Comparison of ENCODE assay signal across 8 cellular contexts in genomic region chr3:33440328-33440577, GRCh38. TPM values are rescaled to one million over a fixed set of nuclear protein-coding genes. Genes with fewer than 3 reads are reported as not detected.
DNase-seq lines count a peak whose midpoint lies in the region; ATAC-seq lines count a peak whose summit lies in the region.

Gene UBP1, minus strand, starts transcription at chr3:33440405. Its CDS starts 557 bp downstream, at chr3:33439848.

- no peaks in the 10 kb centered on the region for H3K9me3 Mint-ChIP-seq in activated T-cell treated with anti-CD3 and anti-CD28 coated beads, Interleukin-2, amount 50 U/mL, for 72 hours

- H3K4me1 Mint-ChIP-seq in activated T-cell treated with anti-CD3 and anti-CD28 coated beads, Interleukin-2, amount 50 U/mL, for 72 hours (ENCODE audit: low read depth), result peaks cover 52% of the 10 kb centered on the region

- peaks cover 3 to 4% of the 10 kb centered on the region in 2 donors for H3K36me3 Mint-ChIP-seq in activated T-cell treated with anti-CD3 and anti-CD28 coated beads, Interleukin-2, amount 50 U/mL, for 72 hours (ENCODE audit: insufficient read depth in 2 of 2)

- H3K36me3 ChIP-seq in rectal smooth muscle tissue (ENCODE audit: control insufficient read depth, insufficient read depth, low read length), result no peaks in the 10 kb centered on the region

- intact Hi-C loops in cardiac septum (cut with DNase I), result loop anchor here (5.0 kb wide), 2 partner anchors 277 to 323 kb away; partner anchors contain the start of gene CLASP2

- H3K27me3 Mint-ChIP-seq in activated T-cell treated with anti-CD3 and anti-CD28 coated beads, Interleukin-2, amount 50 U/mL, for 72 hours (ENCODE audit: low read depth), result no peaks in the 10 kb centered on the region

- no peak for ATAC-seq in activated T-cell treated with anti-CD3 and anti-CD28 coated beads, Interleukin-2, amount 50 U/mL, for 72 hours (replicated peaks in 1 of 2)
- ATAC-seq in GM21515 (IDR thresholded peaks at IDR 0.05; ENCODE audit: unreplicated experiment), result no peak
- no peak for ATAC-seq in GM19328 (IDR thresholded peaks at IDR 0.05; ENCODE audit: unreplicated experiment)

- H3K4me3 ChIP-seq in rectal smooth muscle tissue (ENCODE audit: low read length), result peak within 1 kb of the TSS; percentile 78

- peak; percentile 99 for DNase-seq in stimulated activated CD4-positive, alpha-beta T cell treated with anti-CD3 and anti-CD28 coated beads, Interleukin-15, amount 100 ng/mL, for 24 hours
- no peak for DNase-seq in stimulated activated CD4-positive, alpha-beta T cell treated with anti-CD3 and anti-CD28 coated beads, Interleukin-4, amount 100 ng/mL, for 24 hours
- peak in 1 of 2 donors; percentile 99 for DNase-seq in activated T-cell treated with anti-CD3 and anti-CD28 coated beads, Interleukin-2, amount 50 U/mL, for 72 hours
- DNase-seq in cardiac septum (ENCODE audit: low spot score) (peak; percentile 100), GDM1 (lab: John Stamatoyannopoulos, UW) (no peak)

- peak within 1 kb of the TSS; percentile 100 for H3K27ac Mint-ChIP-seq in activated T-cell treated with anti-CD3 and anti-CD28 coated beads, Interleukin-2, amount 50 U/mL, for 72 hours

- peak within 1 kb of the TSS; percentile 59 for H3K9ac ChIP-seq in rectal smooth muscle tissue (ENCODE audit: low read length)

- peak within 1 kb of the TSS; percentile 95 for H3K27ac ChIP-seq in rectal smooth muscle tissue (ENCODE audit: low read depth, low read length)

- peak within 1 kb of the TSS; percentile 98 to 100 for H3K4me3 Mint-ChIP-seq in activated T-cell treated with anti-CD3 and anti-CD28 coated beads, Interleukin-2, amount 50 U/mL, for 72 hours

- H3K4me1 ChIP-seq in rectal smooth muscle tissue (ENCODE audit: control insufficient read depth, insufficient read depth, low read length), result peaks cover 6% of the 10 kb centered on the region

- H3K27me3 ChIP-seq in rectal smooth muscle tissue (ENCODE audit: control insufficient read depth, insufficient read depth, low read length), result no peaks in the 10 kb centered on the region

RNA-seq across cellular contexts. Expression of gene UBP1, which starts in this region (rescaled TPM):
- 10 to 100 TPM; 59.6 to 64.6 TPM for total RNA-seq in activated T-cell treated with anti-CD3 and anti-CD28 coated beads, Interleukin-2, amount 50 U/mL, for 72 hours
- total RNA-seq in cardiac septum, result 46.9 TPM

Comparison
In these comparisons a context has a peak if more than half of its experiments do, and no peak if none do; other contexts are left out.
1. DNase-seq: peak in stimulated activated CD4-positive, alpha-beta T cell treated with anti-CD3 and anti-CD28 coated beads, Interleukin-15, amount 100 ng/mL, for 24 hours (single experiment) and cardiac septum (single experiment); none in stimulated activated CD4-positive, alpha-beta T cell treated with anti-CD3 and anti-CD28 coated beads, Interleukin-4, amount 100 ng/mL, for 24 hours (single experiment) and GDM1 (single experiment).